In genomic region chr4:244471-244870, GRCh38 we compare ENCODE assay signal across 8 cellular contexts.
DNase-seq lines count a peak whose midpoint lies in the region; ATAC-seq and TF ChIP-seq lines count a peak whose summit lies in the region.

No MANE protein-coding gene starts in this region.

- no peaks in the 10 kb centered on the region for H3K36me3 ChIP-seq in Panc1 (ENCODE audit: control insufficient read depth, insufficient read depth, low read length)

- POLR2A ChIA-PET in Panc1 (lab: Charles Lee) = no interaction called here

- peaks cover 3% of the 10 kb centered on the region for H3K9me3 Mint-ChIP-seq in activated T-helper 17 cell treated with anti-CD3 and anti-CD28 coated beads, Interleukin-2, amount 50 U/mL, for 72 hours

- DNase-seq in AML-193 (lab: John Stamatoyannopoulos, UW) = peak; percentile 45
- peak; percentile 17 for DNase-seq in GM20000 (ENCODE audit: low spot score)
- DNase-seq in Panc1 (ENCODE audit: low read depth, low spot score) = peak; percentile 15
- peak; percentile 51 for DNase-seq in activated naive CD4-positive, alpha-beta T cell treated with Interleukin-2 at 50 U/mL for 16 hours
- peak; percentile 46 for DNase-seq in iPS DF 4.7 (ENCODE audit: extremely low read depth, low spot score)
- DNase-seq in stimulated activated CD4-positive, alpha-beta T cell treated with anti-CD3 and anti-CD28 coated beads, Interleukin-4, amount 100 ng/mL, for 24 hours = peak; percentile 71
- DNase-seq in GM19240 (ENCODE audit: insufficient read length, low spot score) = no peak

- no peak overlapping the region for H3K4me3 ChIP-seq in Panc1 (ENCODE audit: low read depth in 2 of 2, low read length in 2 of 2)

- CTCF ChIA-PET in Panc1 (lab: Charles Lee) = no interaction called here

- no peaks in the 10 kb centered on the region for H3K27me3 ChIP-seq in Panc1 (ENCODE audit: control insufficient read depth, insufficient read depth, low read length)

- BruUV-seq in Panc1 (replicated peaks; lab: Mats Ljungman, UMichigan) = no TSS peak

- ATAC-seq in Panc1 = no peak
- no peak for ATAC-seq in activated T-helper 17 cell treated with anti-CD3 and anti-CD28 coated beads, Interleukin-2, amount 50 U/mL, for 72 hours (replicated peaks)

- in situ Hi-C loops in Panc1 (cut with HindIII; ENCODE audit: low pct_unique_long_range_greater_than_20kb, low sequenced_read_pairs) = no loop called here

- H3K27me3 Mint-ChIP-seq in activated T-helper 17 cell treated with anti-CD3 and anti-CD28 coated beads, Interleukin-2, amount 50 U/mL, for 72 hours = no peaks in the 10 kb centered on the region

- H3K9me3 ChIP-seq in Panc1 (ENCODE audit: control insufficient read depth, insufficient read depth, low read depth, low read length) = peaks cover 7% of the 10 kb centered on the region; the same call in 1 of the 2 replicates

- TF ChIP-seq CTCF in GM20000 (IDR thresholded peaks at IDR 0.05; ENCODE audit: extremely low read depth, missing control alignments) = peak; percentile 26
- peak; percentile 52 for TF ChIP-seq CTCF in Panc1 (IDR thresholded peaks at IDR 0.05)

- no peak overlapping the region for H3K4me3 Mint-ChIP-seq in activated T-helper 17 cell treated with anti-CD3 and anti-CD28 coated beads, Interleukin-2, amount 50 U/mL, for 72 hours

- no peaks in the 10 kb centered on the region for H3K36me3 Mint-ChIP-seq in activated T-helper 17 cell treated with anti-CD3 and anti-CD28 coated beads, Interleukin-2, amount 50 U/mL, for 72 hours (ENCODE audit: low read depth)

- peaks cover 10% of the 10 kb centered on the region for H3K4me1 Mint-ChIP-seq in activated T-helper 17 cell treated with anti-CD3 and anti-CD28 coated beads, Interleukin-2, amount 50 U/mL, for 72 hours

- no peak overlapping the region for H3K27ac Mint-ChIP-seq in activated T-helper 17 cell treated with anti-CD3 and anti-CD28 coated beads, Interleukin-2, amount 50 U/mL, for 72 hours

- no peak overlapping the region for H3K27ac ChIP-seq in Panc1 (ENCODE audit: low read length)

- H3K4me1 ChIP-seq in Panc1 (ENCODE audit: control insufficient read depth, insufficient read depth, low read length) = no peaks in the 10 kb centered on the region

- intact Hi-C loops in Panc1 (cut with micrococcal nuclease; ENCODE audit: unreplicated experiment) = no loop called here
